In genomic region chr17:39194089-39194984, GRCh38 we compare ENCODE assay signal across 8 cellular contexts. TPM values are rescaled to one million over a fixed set of nuclear protein-coding genes. Genes with fewer than 3 reads are reported as not detected.
A peak's percentile ranks its signal among the peaks of the same experiment; 100 is the strongest.
DNase-seq lines count a peak whose midpoint lies in the region; ATAC-seq and TF ChIP-seq lines count a peak whose summit lies in the region.

No MANE protein-coding gene starts in this region.

- CTCF ChIA-PET in CD4-positive, alpha-beta memory T cell (lab: Charles Lee; ENCODE audit: partially characterized antibody): interaction anchor here (0.9 to 5.7 kb wide), 6 partner anchors 8 to 211 kb away, joined by 3 to 26 read pairs (median 6); partner anchors contain the start of gene ARL5C

- H3K27me3 ChIP-seq in CD4-positive, alpha-beta memory T cell (ENCODE audit: insufficient read depth, low read length): no peaks in the 10 kb centered on the region
- no peaks in the 10 kb centered on the region for H3K27me3 ChIP-seq in esophagus squamous epithelium

- H3K9me3 ChIP-seq in CD4-positive, alpha-beta memory T cell (ENCODE audit: control insufficient read depth in 1 of 2, low read length in 2 of 2): no peaks in the 10 kb centered on the region
- no peaks in the 10 kb centered on the region for H3K9me3 ChIP-seq in esophagus squamous epithelium

- POLR2A ChIA-PET in CD4-positive, alpha-beta memory T cell (lab: Charles Lee; ENCODE audit: partially characterized antibody): no interaction called here

- peaks cover 3 to 24% of the 10 kb centered on the region in 2 donors for H3K36me3 Mint-ChIP-seq in CD4-positive, alpha-beta memory T cell
- H3K36me3 Mint-ChIP-seq in nephron progenitor cell (ENCODE audit: low read depth): peaks cover 12% of the 10 kb centered on the region

- H3K27me3 Mint-ChIP-seq in CD4-positive, alpha-beta memory T cell: no peaks in the 10 kb centered on the region
- peaks cover 4% of the 10 kb centered on the region for H3K27me3 Mint-ChIP-seq in nephron progenitor cell (ENCODE audit: low read depth, poor library complexity)

- intact Hi-C loops in CD4-positive, alpha-beta memory T cell (cut with micrococcal nuclease): no loop called here
- intact Hi-C loops in esophagus squamous epithelium (cut with DNase I): no loop called here
- intact Hi-C loops in lower leg skin (cut with DNase I; ENCODE audit: low total_unique reads): no loop called here

- peak overlapping the region in 6 of 7 donors; percentile 35 to 80 (median 63) for H3K27ac Mint-ChIP-seq in CD4-positive, alpha-beta memory T cell
- H3K27ac Mint-ChIP-seq in nephron progenitor cell: peak overlapping the region; percentile 67

- ATAC-seq in GM19324 (IDR thresholded peaks at IDR 0.05; ENCODE audit: low FRiP score, unreplicated experiment): no peak

- TF ChIP-seq POLR2A in esophagus squamous epithelium (IDR thresholded peaks at IDR 0.05) (no peak), lower leg skin (IDR thresholded peaks at IDR 0.05) (no peak)

- peaks cover 7% of the 10 kb centered on the region for H3K36me3 ChIP-seq in CD4-positive, alpha-beta memory T cell (ENCODE audit: insufficient read depth, low read length)
- peaks cover 0 to 46% (median 0%) of the 10 kb centered on the region in 3 donors for H3K36me3 ChIP-seq in esophagus squamous epithelium

- H3K9me3 Mint-ChIP-seq in CD4-positive, alpha-beta memory T cell: no peaks in the 10 kb centered on the region
- H3K9me3 Mint-ChIP-seq in nephron progenitor cell: no peaks in the 10 kb centered on the region

- TF ChIP-seq CTCF in esophagus squamous epithelium (IDR thresholded peaks at IDR 0.05) (no peak), nephron progenitor cell (IDR thresholded peaks at IDR 0.05) (peak; percentile 44), lower leg skin (IDR thresholded peaks at IDR 0.05) (no peak)

- no peak overlapping the region for H3K4me3 ChIP-seq in CD4-positive, alpha-beta memory T cell (ENCODE audit: low read length in 2 of 2)
- H3K4me3 ChIP-seq in esophagus squamous epithelium (no peak overlapping the region), lower leg skin (ENCODE audit: low read depth, poor library complexity, severe bottlenecking) (no peak overlapping the region)

- H3K27ac ChIP-seq in CD4-positive, alpha-beta memory T cell (ENCODE audit: low read depth, low read length): no peak overlapping the region
- H3K27ac ChIP-seq in esophagus squamous epithelium: peak overlapping the region in 3 of 4 donors; percentile 6 to 97 (median 95)

- peaks cover 31% of the 10 kb centered on the region for H3K4me1 ChIP-seq in CD4-positive, alpha-beta memory T cell (ENCODE audit: insufficient read depth, low read length)
- peaks cover 29 to 55% (median 34%) of the 10 kb centered on the region in 3 donors for H3K4me1 ChIP-seq in esophagus squamous epithelium

- no peak for DNase-seq in CD4-positive, alpha-beta memory T cell
- peak; percentile 89 for DNase-seq in NCI-H82 (lab: John Stamatoyannopoulos, UW)
- no peak for DNase-seq in esophagus squamous epithelium (lab: John Stamatoyannopoulos, UW)
- peak; percentile 78 for DNase-seq in nephron progenitor cell
- no peak for DNase-seq in lower leg skin (ENCODE audit: low spot score in 2 of 2)
- no peak for DNase-seq in NCI-H146 (lab: John Stamatoyannopoulos, UW)
- DNase-seq in GOT3 (lab: John Stamatoyannopoulos, UW): no peak

- WGBS in esophagus squamous epithelium, 2 donors: 70 to 80% methylated on average over 9 to 10 of the region's 20 CpGs
- WGBS in lower leg skin, 2 donors: 65 to 70% methylated on average over 20 of the region's 20 CpGs

- H3K4me1 Mint-ChIP-seq in CD4-positive, alpha-beta memory T cell: peaks cover 25 to 56% (median 36%) of the 10 kb centered on the region in 4 donors
- peaks cover 63% of the 10 kb centered on the region for H3K4me1 Mint-ChIP-seq in nephron progenitor cell

- H3K4me3 Mint-ChIP-seq in CD4-positive, alpha-beta memory T cell: peak overlapping the region in 2 of 8 donors; percentile 28 to 39
- H3K4me3 Mint-ChIP-seq in nephron progenitor cell: peak overlapping the region; percentile 74

RNA-seq across cellular contexts. Expression of gene CACNB1, which starts 3.1 kb away (rescaled TPM):
- total RNA-seq in CD4-positive, alpha-beta memory T cell: 10 to 100 TPM; 22.2 to 25.7 TPM
- polyA plus RNA-seq in CD4-positive, alpha-beta memory T cell: 1 to 10 TPM in 1 of 2 donors, under 1 TPM in 1; 0.20 to 2.0 TPM
- total RNA-seq in esophagus squamous epithelium (1 to 10 TPM in 2 of 4 donors, under 1 TPM in 2; 0.53 to 3.6 (median 0.99) TPM), lower leg skin (10 to 100 TPM in 2 of 4 donors, 1 to 10 TPM in 2; 5.7 to 13.1 (median 11.2) TPM)

RNA-seq across cellular contexts. Expression of gene RPL19, which starts 5.7 kb away (rescaled TPM):
- 1,000 to 10,000 TPM; 3,210 to 3,299 TPM for total RNA-seq in CD4-positive, alpha-beta memory T cell
- polyA plus RNA-seq in CD4-positive, alpha-beta memory T cell: 1,000 to 10,000 TPM; 2,224 to 3,294 TPM
- total RNA-seq in esophagus squamous epithelium (1,000 to 10,000 TPM; 1,949 to 3,028 (median 2,392) TPM), lower leg skin (1,000 to 10,000 TPM; 3,050 to 5,448 (median 3,578) TPM)

RNA-seq across cellular contexts. Expression of gene ARL5C, which starts 28.4 kb away (rescaled TPM):
- total RNA-seq in CD4-positive, alpha-beta memory T cell: not detected
- not detected for polyA plus RNA-seq in CD4-positive, alpha-beta memory T cell
- not detected for total RNA-seq in esophagus squamous epithelium
- not detected for total RNA-seq in lower leg skin

RNA-seq across cellular contexts. Expression of gene STAC2, which starts 31.4 kb away (rescaled TPM):
- not detected for total RNA-seq in CD4-positive, alpha-beta memory T cell
- not detected for polyA plus RNA-seq in CD4-positive, alpha-beta memory T cell
- total RNA-seq in esophagus squamous epithelium (under 1 TPM in 2 of 4 donors, not detected in 2; 0.18 to 0.19 TPM), lower leg skin (10 to 100 TPM in 2 of 4 donors, 1 to 10 TPM in 2; 2.3 to 35.6 (median 10.8) TPM)

RNA-seq across cellular contexts. Expression of gene PLXDC1, which starts 42.9 kb away (rescaled TPM):
- 10 to 100 TPM; 15.8 to 16.4 TPM for total RNA-seq in CD4-positive, alpha-beta memory T cell
- polyA plus RNA-seq in CD4-positive, alpha-beta memory T cell: 1 to 10 TPM; 2.5 to 4.5 TPM
- total RNA-seq in esophagus squamous epithelium: 1 to 10 TPM; 1.2 to 7.2 (median 4.6) TPM
- total RNA-seq in lower leg skin: 1 to 10 TPM; 2.7 to 8.1 (median 5.2) TPM

Comparison
In these comparisons a context has a peak if more than half of its experiments do, and no peak if none do; other contexts are left out.
1. DNase-seq: peak in NCI-H82 (single experiment) and nephron progenitor cell (single experiment); none in CD4-positive, alpha-beta memory T cell (0 of 5), esophagus squamous epithelium (single experiment), lower leg skin (0 of 2), NCI-H146 (single experiment) and GOT3 (single experiment).